19 cellular contexts compared by ENCODE assay signal in the genomic region with DNA sequence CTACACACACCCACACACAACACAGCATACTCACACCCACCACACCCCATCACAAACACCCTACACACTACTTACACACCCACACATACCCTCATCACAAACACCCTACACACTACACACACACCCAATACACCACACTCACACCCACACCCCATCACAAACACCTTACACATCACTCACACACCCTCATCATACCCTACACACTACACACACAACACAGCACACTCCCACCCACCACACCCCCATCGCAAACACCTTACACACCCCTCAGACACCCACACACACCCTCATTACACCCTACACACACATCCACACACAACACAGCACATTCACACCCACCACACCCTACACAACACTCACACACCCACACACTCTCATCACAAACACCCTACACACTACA. TPM values are rescaled to one million over a fixed set of nuclear protein-coding genes. Genes with fewer than 3 reads are reported as not detected.
A peak's percentile ranks its signal among the peaks of the same experiment; 100 is the strongest.
DNase-seq lines count a peak whose midpoint lies in the region; TF ChIP-seq lines count a peak whose summit lies in the region.
"Had no signal": no experiment of that assay in that cellular context is flagged by ENCODE, and none has a peak within 500 bp of the region (broad histone marks: within the 10 kb centered on the region; RNA-seq: fewer than 3 reads in every experiment).

No MANE protein-coding gene starts in this region.

- H2BK120ac ChIP-seq in H9 (ENCODE audit: low read depth, low read length, poor library complexity, severe bottlenecking): no peak overlapping the region

- H3K18ac ChIP-seq in H9 (ENCODE audit: insufficient read length, low read depth, low read length): no peak overlapping the region

- H3K4me3 ChIP-seq in endodermal cell (ENCODE audit: low read length): no peak overlapping the region

- no peak for DNase-seq in H9
- DNase-seq in activated T-helper 1 cell treated with anti-CD3 and anti-CD28 coated beads, Interleukin-12 subunit alpha, Interleukin-12 subunit beta, Interleukin-2, Interleukin-4 antibody, amounts not matched to agents 30 ng/mL and 10 ng/mL and 1 ng/mL, durations not matched to agents 14 hours and 24 hours and 36 hours (ENCODE audit: low spot score): no peak
- no peak for DNase-seq in endodermal cell
- DNase-seq in type B pancreatic cell (ENCODE audit: extremely low spot score, unreplicated experiment): no peak
- DNase-seq in cerebellum (ENCODE audit: low spot score): no peak
- DNase-seq in CD14-positive monocyte (ENCODE audit: low spot score): no peak
- no peak for DNase-seq in COLO829 (ENCODE audit: low spot score)
- DNase-seq: AML-193, DMS 273 treated with DMSO at 0.1 percent for 48 hours, DND-41, KG1, MV-4-11, NCI-H1417, NCI-H187, NCI-H2107, NCI-H510A treated with DMSO at 0.1 percent for 48 hours, NCI-H82, RPMI8226 had no signal

- peaks cover 6% of the 10 kb centered on the region for H3K36me3 ChIP-seq in endodermal cell (ENCODE audit: control insufficient read depth, insufficient read depth, low read length)

- H3K4me2 ChIP-seq in H9 (ENCODE audit: insufficient read depth, insufficient read length, low read length): no peak overlapping the region

- H3K4ac ChIP-seq in H9 (ENCODE audit: low read depth, low read length): no peak overlapping the region

- no peak overlapping the region for H4K91ac ChIP-seq in H9 (ENCODE audit: insufficient read length, low read depth, low read length)

- no peaks in the 10 kb centered on the region for H3K23me2 ChIP-seq in H9 (ENCODE audit: insufficient read length, low read depth, low read length, poor library complexity, severe bottlenecking)

- no peak overlapping the region for H3K23ac ChIP-seq in H9 (ENCODE audit: insufficient read length, low read depth, low read length)

- intact Hi-C loops in activated T-helper 1 cell treated with anti-CD3 and anti-CD28 coated beads, Interleukin-12 subunit alpha, Interleukin-12 subunit beta, Interleukin-2, Interleukin-4 antibody, amounts not matched to agents 30 ng/mL and 10 ng/mL and 1 ng/mL, durations not matched to agents 14 hours and 24 hours and 36 hours (cut with micrococcal nuclease): no loop called here
- intact Hi-C loops in CD14-positive monocyte (cut with micrococcal nuclease): no loop called here

- H2AK5ac ChIP-seq in H9 (ENCODE audit: insufficient read length, low read length): no peak overlapping the region

- no peak for TF ChIP-seq CTCF in H9 (conservative IDR thresholded peaks at IDR 0.05)
- no peak for TF ChIP-seq CTCF in endodermal cell (conservative IDR thresholded peaks at IDR 0.05)
- no peak for TF ChIP-seq CTCF in type B pancreatic cell (conservative IDR thresholded peaks at IDR 0.05)
- no peak for TF ChIP-seq CTCF in CD14-positive monocyte (IDR thresholded peaks at IDR 0.05)

- H3K36me3 Mint-ChIP-seq in H9 (ENCODE audit: insufficient read depth in 1 of 3, low read depth in 3 of 3) (peaks cover 0 to 6% (median 0%) of the 10 kb centered on the region in 3 experiments; a peak in 3 of 7 replicates), endodermal cell (ENCODE audit: low read depth) (peaks cover 8% of the 10 kb centered on the region), type B pancreatic cell (peaks cover 5% of the 10 kb centered on the region), CD14-positive monocyte (peaks cover 19% of the 10 kb centered on the region in 2 donors)
- no peaks in the 10 kb centered on the region for H3K36me3 Mint-ChIP-seq in activated T-helper 1 cell treated with anti-CD3 and anti-CD28 coated beads, Interleukin-12 subunit alpha, Interleukin-12 subunit beta, Interleukin-2, Interleukin-4 antibody, amounts not matched to agents 30 ng/mL and 10 ng/mL and 1 ng/mL, durations not matched to agents 14 hours and 24 hours and 36 hours (ENCODE audit: low read depth)

- H3K27ac ChIP-seq in H9 (ENCODE audit: insufficient read length, low read depth, low read length) (no peak overlapping the region), endodermal cell (ENCODE audit: low read depth, low read length) (peak overlapping the region; percentile 75)
- H3K27ac ChIP-seq: C4-2B had no signal

- no peak overlapping the region for H4K5ac ChIP-seq in H9 (ENCODE audit: insufficient read length, low read depth, low read length)

- no peak overlapping the region for H2AFZ ChIP-seq in H9 (ENCODE audit: low read length)

- H3K27ac Mint-ChIP-seq in H9 (peak overlapping the region in 2 of 3 experiments; percentile 29 to 95; a peak in 4 of 7 replicates), endodermal cell (no peak overlapping the region), type B pancreatic cell (peak overlapping the region; percentile 70), CD14-positive monocyte (peak overlapping the region in 2 of 7 donors; percentile 24 to 39)
- peak overlapping the region; percentile 4 for H3K27ac Mint-ChIP-seq in activated T-helper 1 cell treated with anti-CD3 and anti-CD28 coated beads, Interleukin-12 subunit alpha, Interleukin-12 subunit beta, Interleukin-2, Interleukin-4 antibody, amounts not matched to agents 30 ng/mL and 10 ng/mL and 1 ng/mL, durations not matched to agents 14 hours and 24 hours and 36 hours

- no peak overlapping the region for H4K8ac ChIP-seq in H9 (replicated peaks; ENCODE audit: insufficient read length, low read depth, low read length)

- H3K4me1 Mint-ChIP-seq in H9 (peaks cover 10 to 14% of the 10 kb centered on the region in 2 experiments), endodermal cell (no peaks in the 10 kb centered on the region), type B pancreatic cell (ENCODE audit: unreplicated experiment) (peaks cover 25% of the 10 kb centered on the region), CD14-positive monocyte (no peaks in the 10 kb centered on the region)
- H3K4me1 Mint-ChIP-seq in activated T-helper 1 cell treated with anti-CD3 and anti-CD28 coated beads, Interleukin-12 subunit alpha, Interleukin-12 subunit beta, Interleukin-2, Interleukin-4 antibody, amounts not matched to agents 30 ng/mL and 10 ng/mL and 1 ng/mL, durations not matched to agents 14 hours and 24 hours and 36 hours (ENCODE audit: low read depth): no peaks in the 10 kb centered on the region

- H3K4me3 Mint-ChIP-seq in H9 (no peak overlapping the region), endodermal cell (no peak overlapping the region), type B pancreatic cell (no peak overlapping the region), CD14-positive monocyte (no peak overlapping the region)
- no peak overlapping the region for H3K4me3 Mint-ChIP-seq in activated T-helper 1 cell treated with anti-CD3 and anti-CD28 coated beads, Interleukin-12 subunit alpha, Interleukin-12 subunit beta, Interleukin-2, Interleukin-4 antibody, amounts not matched to agents 30 ng/mL and 10 ng/mL and 1 ng/mL, durations not matched to agents 14 hours and 24 hours and 36 hours

- no peak overlapping the region for H2BK20ac ChIP-seq in H9 (ENCODE audit: low read depth, low read length, poor library complexity, severe bottlenecking)

- H3K56ac ChIP-seq in H9 (ENCODE audit: insufficient read length, low read depth, low read length): no peak overlapping the region

- H3K27me3 ChIP-seq in H9 (ENCODE audit: insufficient read depth, low read length) (no peaks in the 10 kb centered on the region), endodermal cell (ENCODE audit: control insufficient read depth, insufficient read depth, low read length, poor library complexity, severe bottlenecking) (no peaks in the 10 kb centered on the region)

- H3K27me3 Mint-ChIP-seq in H9 (ENCODE audit: low read depth) (no peaks in the 10 kb centered on the region), endodermal cell (ENCODE audit: insufficient read depth) (no peaks in the 10 kb centered on the region), type B pancreatic cell (no peaks in the 10 kb centered on the region), CD14-positive monocyte (ENCODE audit: low read depth in 3 of 3) (peaks cover 0 to 2% (median 0%) of the 10 kb centered on the region in 3 donors)
- no peaks in the 10 kb centered on the region for H3K27me3 Mint-ChIP-seq in activated T-helper 1 cell treated with anti-CD3 and anti-CD28 coated beads, Interleukin-12 subunit alpha, Interleukin-12 subunit beta, Interleukin-2, Interleukin-4 antibody, amounts not matched to agents 30 ng/mL and 10 ng/mL and 1 ng/mL, durations not matched to agents 14 hours and 24 hours and 36 hours (ENCODE audit: insufficient read depth)

- H3K9me3 ChIP-seq in H9 (ENCODE audit: control insufficient read depth, low read depth, low read length) (no peaks in the 10 kb centered on the region), endodermal cell (ENCODE audit: control insufficient read depth, low read length) (no peaks in the 10 kb centered on the region)

- no peak overlapping the region for H3K9ac ChIP-seq in H9 (ENCODE audit: extremely low read depth, insufficient read length, low read length)
- H3K9ac ChIP-seq in endodermal cell (ENCODE audit: extremely low read depth, low read length, poor library complexity, severe bottlenecking): no peak overlapping the region

- H3K79me2 ChIP-seq in H9 (ENCODE audit: insufficient read depth, low read length): no peaks in the 10 kb centered on the region; the same call in 1 of the 2 replicates

- H3K9me3 Mint-ChIP-seq in H9 (no peaks in the 10 kb centered on the region), endodermal cell (no peaks in the 10 kb centered on the region), type B pancreatic cell (peaks cover 5% of the 10 kb centered on the region), CD14-positive monocyte (peaks cover 0 to 3% (median 0%) of the 10 kb centered on the region in 7 donors)
- peaks cover 6% of the 10 kb centered on the region for H3K9me3 Mint-ChIP-seq in activated T-helper 1 cell treated with anti-CD3 and anti-CD28 coated beads, Interleukin-12 subunit alpha, Interleukin-12 subunit beta, Interleukin-2, Interleukin-4 antibody, amounts not matched to agents 30 ng/mL and 10 ng/mL and 1 ng/mL, durations not matched to agents 14 hours and 24 hours and 36 hours

- H3K4me1 ChIP-seq in H9 (ENCODE audit: insufficient read depth, low read length): no peaks in the 10 kb centered on the region; the same call in 1 of the 2 replicates
- no peaks in the 10 kb centered on the region for H3K4me1 ChIP-seq in endodermal cell (ENCODE audit: control insufficient read depth, insufficient read depth, low read length)

- no peaks in the 10 kb centered on the region for H4K20me1 ChIP-seq in H9 (ENCODE audit: control insufficient read depth, insufficient read depth, insufficient read length)

- no peak overlapping the region for H2BK5ac ChIP-seq in H9 (ENCODE audit: insufficient read length, low read length)

- no peaks in the 10 kb centered on the region for H3K79me1 ChIP-seq in H9 (ENCODE audit: insufficient read depth, low read depth, low read length, poor library complexity, severe bottlenecking)

- H3T11ph ChIP-seq in H9 (ENCODE audit: low read length): no peak overlapping the region

- 100% methylated on average over 1 of the region's 1 CpG for WGBS in H9 (ENCODE audit: extremely low coverage, insufficient read length, low lambda C conversion rate)
- 92% methylated on average over 1 of the region's 1 CpG; no CpG with 5 or more reads in 1 of the 2 experiments for WGBS in endodermal cell (ENCODE audit: insufficient coverage in 1 of 2, insufficient read length in 1 of 2), 2 experiments

- no peak overlapping the region for H2BK12ac ChIP-seq in H9 (ENCODE audit: insufficient read length, low read depth, low read length)

- H2BK15ac ChIP-seq in H9 (ENCODE audit: low read depth, low read length): no peak overlapping the region

- no peak overlapping the region for H3K14ac ChIP-seq in H9 (ENCODE audit: insufficient read depth, low read length)

RNA-seq across cellular contexts. Expression of a gene that starts 15.8 kb away (rescaled TPM):
- total RNA-seq in H9 (2021) (52.2 and 52.8 TPM in 2 replicates), endodermal cell (10 to 100 TPM; 52.2 to 67.9 TPM), type B pancreatic cell (ENCODE audit: low replicate concordance) (84.7 and 139 TPM in 2 replicates), cerebellum (24.6 TPM)
- total RNA-seq in activated T-helper 1 cell treated with anti-CD3 and anti-CD28 coated beads, Interleukin-12 subunit alpha, Interleukin-12 subunit beta, Interleukin-2, Interleukin-4 antibody, amounts not matched to agents 30 ng/mL and 10 ng/mL and 1 ng/mL, durations not matched to agents 14 hours and 24 hours and 36 hours: 14.0 and 15.0 TPM in 2 replicates
- 54.0 TPM for polyA plus RNA-seq in endodermal cell (2013, experiment 1 of 2)
- 42.9 TPM for polyA plus RNA-seq in endodermal cell (2013, experiment 2 of 2)
- 100 to 1,000 TPM; 171 to 218 TPM for polyA plus RNA-seq in CD14-positive monocyte
